ENCODE assay signal across 12 cellular contexts in genomic region chr10:109892087-109892486, GRCh38. TPM values are rescaled to one million over a fixed set of nuclear protein-coding genes. Genes with fewer than 3 reads are reported as not detected.
DNase-seq lines count a peak whose midpoint lies in the region; ATAC-seq and TF ChIP-seq lines count a peak whose summit lies in the region.
"Had no signal": no experiment of that assay in that cellular context is flagged by ENCODE, and none has a peak within 500 bp of the region (broad histone marks: within the 10 kb centered on the region; RNA-seq: fewer than 3 reads in every experiment).

No MANE protein-coding gene starts in this region.

- H3K27ac ChIP-seq in duodenal mucosa (ENCODE audit: low read depth, low read length) (no peak overlapping the region), stomach (peak overlapping the region in 4 of 5 donors; percentile 26 to 76 (median 68))

- no peak overlapping the region for H3K4me3 Mint-ChIP-seq in activated CD4-positive, alpha-beta T cell treated with anti-CD3 and anti-CD28 coated beads, Interleukin-2, amount 10 ng/mL, durations not matched to agents 7 days and 5 days

- H3K4me3 ChIP-seq in duodenal mucosa (ENCODE audit: low read depth in 1 of 2, low read length in 2 of 2) (peak overlapping the region; percentile 16 to 32), stomach (no peak overlapping the region)
- H3K4me3 ChIP-seq: tibial nerve had no signal

- intact Hi-C loops in stomach (cut with DNase I; ENCODE audit: low total_unique reads), result no loop called here

- CTCF ChIA-PET in activated CD4-positive, alpha-beta T cell treated with anti-CD3 and anti-CD28 coated beads, Interleukin-2, amount 10 ng/mL, durations not matched to agents 7 days and 5 days (lab: Charles Lee), result interaction anchor here (0.6 to 1.3 kb wide), 4 partner anchors 8 to 388 kb away, joined by 3 to 5 read pairs (median 4); no protein-coding TSS in a partner anchor

- no peak for TF ChIP-seq POLR2A in stomach (IDR thresholded peaks at IDR 0.05)

- peaks cover 43% of the 10 kb centered on the region for H3K36me3 Mint-ChIP-seq in activated CD4-positive, alpha-beta T cell treated with anti-CD3 and anti-CD28 coated beads, Interleukin-2, amount 10 ng/mL, durations not matched to agents 7 days and 5 days (ENCODE audit: low read depth)

- H3K9me3 ChIP-seq in duodenal mucosa (ENCODE audit: control insufficient read depth in 1 of 2, low read length in 2 of 2), result no peaks in the 10 kb centered on the region
- no peaks in the 10 kb centered on the region for H3K9me3 ChIP-seq in stomach
- H3K9me3 ChIP-seq: tibial nerve had no signal

- TF ChIP-seq EP300 in stomach (IDR thresholded peaks at IDR 0.05), result no peak

- WGBS in stomach, 5 donors, result 29 to 55% (median 45%) methylated on average over 3 to 4 of the region's 4 CpGs

- H3K27me3 ChIP-seq in duodenal mucosa (ENCODE audit: control insufficient read depth in 1 of 2, insufficient read depth in 2 of 2, low read length in 2 of 2), result no peaks in the 10 kb centered on the region
- no peaks in the 10 kb centered on the region for H3K27me3 ChIP-seq in stomach
- H3K27me3 ChIP-seq: tibial nerve had no signal

- H3K27me3 Mint-ChIP-seq in activated CD4-positive, alpha-beta T cell treated with anti-CD3 and anti-CD28 coated beads, Interleukin-2, amount 10 ng/mL, durations not matched to agents 7 days and 5 days, result no peaks in the 10 kb centered on the region

- H3K9ac ChIP-seq in duodenal mucosa (ENCODE audit: low read depth in 1 of 2, low read length in 2 of 2), result no peak overlapping the region

- TF ChIP-seq CTCF in stomach (IDR thresholded peaks at IDR 0.05), result no peak

- peaks cover 58% of the 10 kb centered on the region for H3K4me1 Mint-ChIP-seq in activated CD4-positive, alpha-beta T cell treated with anti-CD3 and anti-CD28 coated beads, Interleukin-2, amount 10 ng/mL, durations not matched to agents 7 days and 5 days

- H3K4me1 ChIP-seq in duodenal mucosa (ENCODE audit: control insufficient read depth in 1 of 2, insufficient read depth in 2 of 2, low read length in 2 of 2) (peaks cover 40 to 46% of the 10 kb centered on the region in 2 donors), stomach (peaks cover 36 to 74% (median 50%) of the 10 kb centered on the region in 4 donors)

- POLR2A ChIA-PET in activated CD4-positive, alpha-beta T cell treated with anti-CD3 and anti-CD28 coated beads, Interleukin-2, amount 10 ng/mL, durations not matched to agents 7 days and 5 days (lab: Charles Lee), result no interaction called here

- peaks cover 28 to 39% of the 10 kb centered on the region in 2 donors for H3K36me3 ChIP-seq in duodenal mucosa (ENCODE audit: control insufficient read depth in 1 of 2, insufficient read depth in 2 of 2, low read length in 2 of 2)
- peaks cover 9 to 41% (median 38%) of the 10 kb centered on the region in 4 donors for H3K36me3 ChIP-seq in stomach

- ATAC-seq in GM18867 (IDR thresholded peaks at IDR 0.05; ENCODE audit: unreplicated experiment) (no peak), GM19467 (IDR thresholded peaks at IDR 0.05; ENCODE audit: unreplicated experiment) (no peak)

- H3K27ac Mint-ChIP-seq in activated CD4-positive, alpha-beta T cell treated with anti-CD3 and anti-CD28 coated beads, Interleukin-2, amount 10 ng/mL, durations not matched to agents 7 days and 5 days, result peak overlapping the region; percentile 76

- H3K9me3 Mint-ChIP-seq in activated CD4-positive, alpha-beta T cell treated with anti-CD3 and anti-CD28 coated beads, Interleukin-2, amount 10 ng/mL, durations not matched to agents 7 days and 5 days, result no peaks in the 10 kb centered on the region

- no peak for DNase-seq in activated CD4-positive, alpha-beta T cell treated with anti-CD3 and anti-CD28 coated beads, Interleukin-2, amount 10 ng/mL, durations not matched to agents 7 days and 5 days
- DNase-seq in activated CD4-positive, alpha-beta T cell treated with anti-CD3 and anti-CD28 coated beads for 1 hour, result no peak
- DNase-seq in UCSD-AML1 (lab: John Stamatoyannopoulos, UW; ENCODE audit: unreplicated experiment) (peak; percentile 29), stomach (peak; percentile 38), inferior parietal cortex (ENCODE audit: extremely low spot score) (no peak)
- DNase-seq: central memory CD4-positive, alpha-beta T cell; NCI-H1694 treated with DMSO at 0.1 percent for 48 hours; T-helper 9 cell had no signal

RNA-seq across cellular contexts. Expression of gene XPNPEP1, which starts 31.2 kb away (rescaled TPM):
- total RNA-seq in activated CD4-positive, alpha-beta T cell treated with anti-CD3 and anti-CD28 coated beads, Interleukin-2, amount 10 ng/mL, durations not matched to agents 7 days and 5 days, result 10 to 100 TPM; 83.2 to 87.3 TPM
- 100 to 1,000 TPM in 3 of 5 donors, 10 to 100 TPM in 2; 21.7 to 180 (median 129) TPM for total RNA-seq in stomach
- 10 to 100 TPM; 24.8 to 36.5 (median 24.8) TPM for polyA plus RNA-seq in stomach

Comparison
In these comparisons a context has a peak if more than half of its experiments do, and no peak if none do; other contexts are left out.
1. DNase-seq: peak in UCSD-AML1 (single experiment) and stomach (single experiment); none in activated CD4-positive, alpha-beta T cell treated with anti-CD3 and anti-CD28 coated beads, Interleukin-2, amount 10 ng/mL, durations not matched to agents 7 days and 5 days (single experiment), activated CD4-positive, alpha-beta T cell treated with anti-CD3 and anti-CD28 coated beads for 1 hour (single experiment) and inferior parietal cortex (single experiment).
2. H3K4me3 ChIP-seq: peak in duodenal mucosa (2 of 2); none in stomach (0 of 4).